In the genomic region with DNA sequence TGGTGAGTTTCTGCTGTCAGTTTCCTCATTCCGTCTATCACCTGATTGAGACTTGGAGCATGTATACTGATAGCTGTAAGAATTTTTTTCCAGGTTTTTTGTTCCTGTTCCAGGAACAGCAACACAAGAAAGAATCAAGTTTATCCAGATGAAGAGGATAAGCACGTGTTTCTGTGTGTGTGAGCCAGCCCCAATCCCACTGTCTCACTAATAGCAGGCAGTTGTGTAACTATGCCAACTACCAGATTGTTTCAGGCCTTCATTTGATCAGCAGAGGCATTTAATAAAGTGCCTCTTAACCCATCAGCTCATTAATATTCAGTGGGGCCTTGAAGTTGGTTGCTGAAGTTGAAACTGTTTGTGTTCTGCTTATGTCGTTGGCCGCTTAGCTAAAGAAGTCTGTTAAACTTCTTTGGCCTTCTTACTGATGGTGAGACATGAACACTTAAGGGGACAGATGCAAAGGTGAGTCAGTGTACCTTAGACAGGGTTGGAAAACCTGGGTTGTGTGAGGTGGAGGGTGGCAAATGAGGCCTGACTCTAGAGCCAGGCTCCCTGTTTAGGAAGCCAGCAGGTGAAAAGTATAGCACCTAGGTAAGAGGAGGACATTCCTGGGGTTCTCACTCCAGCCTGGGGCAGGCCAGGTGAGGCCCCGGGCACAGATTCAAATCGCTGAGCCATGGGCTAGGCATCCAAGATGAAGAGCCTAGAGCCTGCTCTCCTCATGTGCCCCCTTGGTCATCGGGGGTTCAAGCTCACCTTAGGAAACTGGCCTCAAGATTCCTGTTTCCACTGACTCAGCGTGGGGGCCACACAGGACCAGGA, we compare ENCODE assay signal across 12 cellular contexts. TPM values are rescaled to one million over a fixed set of nuclear protein-coding genes. Genes with fewer than 3 reads are reported as not detected.
A peak's percentile ranks its signal among the peaks of the same experiment; 100 is the strongest.
DNase-seq lines count a peak whose midpoint lies in the region; ATAC-seq, FAIRE-seq and TF ChIP-seq lines count a peak whose summit lies in the region.
"Had no signal": no experiment of that assay in that cellular context is flagged by ENCODE, and none has a peak within 500 bp of the region (broad histone marks: within the 10 kb centered on the region; RNA-seq: fewer than 3 reads in every experiment).

No MANE protein-coding gene starts in this region.

- H3K4ac ChIP-seq in trophoblast cell (ENCODE audit: low read depth, low read length), result no peak overlapping the region

- no peaks in the 10 kb centered on the region for H4K20me1 ChIP-seq in HepG2 (ENCODE audit: insufficient read depth, low read length)

- peaks cover 16% of the 10 kb centered on the region for H3K4me1 Mint-ChIP-seq in endothelial cell (ENCODE audit: unreplicated experiment)

- no peak overlapping the region for H3K4me2 ChIP-seq in trophoblast cell (ENCODE audit: low read length)
- H3K4me2 ChIP-seq in HepG2 (ENCODE audit: low read depth, low read length), result no peak overlapping the region

- H3K9me3 ChIP-seq in SJSA1 (replicated peaks), result no peaks in the 10 kb centered on the region
- no peaks in the 10 kb centered on the region for H3K9me3 ChIP-seq in trophoblast cell (ENCODE audit: insufficient read depth, low read depth, low read length)
- no peaks in the 10 kb centered on the region for H3K9me3 ChIP-seq in adrenal gland (replicated peaks in 1 of 3)
- no peaks in the 10 kb centered on the region for H3K9me3 ChIP-seq in HepG2 (ENCODE audit: low read length)

- CTCF ChIA-PET in HepG2 (lab: Yijun Ruan, JAX; ENCODE audit: low intra/inter-chr PET ratio, low total read pairs), result no interaction called here

- H2AK5ac ChIP-seq in trophoblast cell (ENCODE audit: low read length), result no peak overlapping the region

- H3K4me1 ChIP-seq in SJSA1 (replicated peaks), result peaks cover 32% of the 10 kb centered on the region
- H3K4me1 ChIP-seq in trophoblast cell (ENCODE audit: control insufficient read depth in 1 of 2, insufficient read depth in 2 of 2, low read length in 2 of 2), result peaks cover 0 to 4% of the 10 kb centered on the region in 2 experiments
- peaks cover 7 to 24% of the 10 kb centered on the region in 2 donors for H3K4me1 ChIP-seq in adrenal gland (replicated peaks in 1 of 2)
- H3K4me1 ChIP-seq in HepG2 (ENCODE audit: insufficient read depth, low read length), result peaks cover 36% of the 10 kb centered on the region

- H4K8ac ChIP-seq in trophoblast cell (ENCODE audit: low read depth, low read length), result no peak overlapping the region

- TF ChIP-seq POLR2A in adrenal gland (IDR thresholded peaks at IDR 0.05), result no peak
- TF ChIP-seq POLR2A in HepG2 (IDR thresholded peaks at IDR 0.05; ENCODE audit: insufficient read depth in 1 of 2, low read depth in 2 of 2, low read length in 2 of 2), result no peak

- FAIRE-seq in HepG2 (lab: Jason Lieb, UNC), result no peak
- FAIRE-seq: frontal cortex had no signal

- H3K27me3 Mint-ChIP-seq in endothelial cell (ENCODE audit: unreplicated experiment), result peaks cover 6% of the 10 kb centered on the region

- H3K23ac ChIP-seq in trophoblast cell (ENCODE audit: low read length), result no peak overlapping the region

- no peaks in the 10 kb centered on the region for H3K9me3 Mint-ChIP-seq in endothelial cell (ENCODE audit: unreplicated experiment)

- no peak overlapping the region for H3K4me3 Mint-ChIP-seq in endothelial cell (ENCODE audit: unreplicated experiment)

- no peak overlapping the region for H3K9ac ChIP-seq in trophoblast cell (ENCODE audit: low read length)
- no peak overlapping the region for H3K9ac ChIP-seq in HepG2 (ENCODE audit: insufficient read depth, low read depth, low read length)

- TF ChIP-seq RAD21 in HepG2 (CRISPR knock-in tag; IDR thresholded peaks at IDR 0.05), result no peak

- DNase-seq in EH (ENCODE audit: low read depth) (peak; percentile 74), SJSA1 (ENCODE audit: low read depth in 1 of 2, low spot score in 2 of 2) (no peak), epithelial cell of esophagus (ENCODE audit: low read depth) (peak; percentile 69), trophoblast cell (peak; percentile 74 to 90), adrenal gland (no peak), pons (ENCODE audit: low spot score) (no peak), endothelial cell (ENCODE audit: low spot score) (no peak), HepG2 (ENCODE audit: low spot score) (no peak)
- DNase-seq: brain microvascular endothelial cell, DMS79, NCI-H1417 had no signal

- H3K4me3 ChIP-seq in SJSA1 (no peak overlapping the region), epithelial cell of esophagus (ENCODE audit: low read length) (no peak overlapping the region), trophoblast cell (ENCODE audit: low read depth, low read length) (no peak overlapping the region), adrenal gland (no peak overlapping the region), HepG2 (replicated peaks in 1 of 3; ENCODE audit: insufficient read depth in 1 of 3, low read depth in 2 of 3, low read length in 3 of 3) (no peak overlapping the region)

- intact Hi-C loops in adrenal gland (cut with DNase I), result no loop called here
- intact Hi-C loops in HepG2 (cut with micrococcal nuclease; ENCODE audit: unreplicated experiment), result no loop called here

- no peak overlapping the region for H2BK12ac ChIP-seq in trophoblast cell (ENCODE audit: low read length)

- H3K36me3 ChIP-seq in SJSA1 (peaks cover 47% of the 10 kb centered on the region), trophoblast cell (ENCODE audit: control insufficient read depth in 1 of 2, insufficient read depth in 2 of 2, low read length in 2 of 2) (no peaks in the 10 kb centered on the region), adrenal gland (replicated peaks in 1 of 2) (no peaks in the 10 kb centered on the region), HepG2 (replicated peaks in 1 of 2; ENCODE audit: control insufficient read depth in 1 of 2, insufficient read depth in 2 of 2, low read length in 2 of 2) (no peaks in the 10 kb centered on the region; a peak in 1 of 5 replicates)

- no peak overlapping the region for H2BK120ac ChIP-seq in trophoblast cell (ENCODE audit: insufficient read depth, low read length, poor library complexity)

- H3K79me1 ChIP-seq in trophoblast cell (ENCODE audit: low read length), result peaks cover 3% of the 10 kb centered on the region

- BruUV-seq in HepG2 (replicated peaks; lab: Mats Ljungman, UMichigan), result no TSS peak

- H3K27me3 ChIP-seq in SJSA1 (replicated peaks), result no peaks in the 10 kb centered on the region
- no peaks in the 10 kb centered on the region for H3K27me3 ChIP-seq in trophoblast cell (ENCODE audit: insufficient read depth, low read length)
- no peaks in the 10 kb centered on the region for H3K27me3 ChIP-seq in adrenal gland
- no peaks in the 10 kb centered on the region for H3K27me3 ChIP-seq in HepG2 (ENCODE audit: control insufficient read depth in 1 of 2, insufficient read depth in 2 of 2, low read length in 2 of 2)
- H3K27me3 ChIP-seq: brain microvascular endothelial cell had no signal

- POLR2A ChIA-PET in HepG2 (lab: Yijun Ruan, JAX), result no interaction called here

- H4K91ac ChIP-seq in trophoblast cell (ENCODE audit: low read depth, low read length), result no peak overlapping the region

- peaks cover 16% of the 10 kb centered on the region for H3K36me3 Mint-ChIP-seq in endothelial cell (ENCODE audit: low read depth, unreplicated experiment)

- H2AFZ ChIP-seq in trophoblast cell (ENCODE audit: insufficient read depth, low read length, poor library complexity), result no peak overlapping the region
- no peak overlapping the region for H2AFZ ChIP-seq in HepG2 (ENCODE audit: low read length)

- H3K14ac ChIP-seq in trophoblast cell (ENCODE audit: low read length), result no peak overlapping the region

- H3K18ac ChIP-seq in trophoblast cell (ENCODE audit: low read length), result no peak overlapping the region

- WGBS in trophoblast cell (ENCODE audit: extremely low coverage, insufficient coverage, insufficient read length), result no CpG with 5 or more reads among the region's 8 CpGs
- WGBS in adrenal gland, 4 donors, result 85 to 90% (median 87%) methylated on average over 5 to 8 of the region's 8 CpGs
- WGBS in HepG2 (ENCODE audit: low lambda C conversion rate), result 86% methylated on average over 7 of the region's 8 CpGs

- H2BK5ac ChIP-seq in trophoblast cell (ENCODE audit: low read depth, low read length, poor library complexity), result no peak overlapping the region

- ATAC-seq in HepG2, result no peak

- no peak overlapping the region for H3K27ac Mint-ChIP-seq in endothelial cell (ENCODE audit: unreplicated experiment)

- TF ChIP-seq EP300 in HepG2 (IDR thresholded peaks at IDR 0.05; ENCODE audit: low read depth in 2 of 2, low read length in 2 of 2) (no peak), HepG2 (CRISPR knock-in tag; IDR thresholded peaks at IDR 0.05; ENCODE audit: borderline replicate concordance) (no peak)

- H3K79me2 ChIP-seq in trophoblast cell (ENCODE audit: control insufficient read depth, insufficient read depth, low read length, poor library complexity) (peaks cover 2% of the 10 kb centered on the region), HepG2 (ENCODE audit: insufficient read depth, low read length) (peaks cover 28% of the 10 kb centered on the region)

- TF ChIP-seq CTCF in epithelial cell of esophagus (IDR thresholded peaks at IDR 0.05; ENCODE audit: insufficient read depth, low read depth, low read length, missing control alignments) (no peak), adrenal gland (IDR thresholded peaks at IDR 0.05) (no peak), endothelial cell (IDR thresholded peaks at IDR 0.05; ENCODE audit: unreplicated experiment) (no peak), HepG2 (CRISPR knock-in tag; IDR thresholded peaks at IDR 0.05) (no peak)

- H3K27ac ChIP-seq in SJSA1, result peak overlapping the region; percentile 56
- no peak overlapping the region for H3K27ac ChIP-seq in trophoblast cell (ENCODE audit: low read depth, low read length)
- no peak overlapping the region for H3K27ac ChIP-seq in adrenal gland
- no peak overlapping the region for H3K27ac ChIP-seq in HepG2 (ENCODE audit: extremely low read length, insufficient read depth, low read length)

- in situ Hi-C loops in HepG2 (cut with HindIII; ENCODE audit: extremely low pct_ligation_motif_present, low pct_unique_long_range_greater_than_20kb), result no loop called here

- H4K12ac ChIP-seq in trophoblast cell (ENCODE audit: low read depth, low read length), result no peak overlapping the region

RNA-seq across cellular contexts. Expression of a gene that starts 3.7 kb away (rescaled TPM):
- 111 and 170 TPM in 2 replicates for total RNA-seq in SJSA1 (2014; rRNA removed; shearing (Covaris generic))
- polyA plus RNA-seq in trophoblast cell (2013), result 20.1 TPM in 2 replicates
- total RNA-seq in adrenal gland (10 to 100 TPM; 31.0 to 84.5 (median 45.6) TPM), endothelial cell (ENCODE audit: unreplicated experiment) (55.4 TPM), HepG2 (2016; rRNA removed; fragmentation: Illumina TruSeq; extraction: Trizol) (34.1 and 40.7 TPM in 2 replicates)
- polyA plus RNA-seq in adrenal gland (10 to 100 TPM; 17.1 to 38.6 (median 17.1) TPM), HepG2 (2011; rRNA removed) (41.6 and 51.0 TPM in 2 replicates)
- total RNA-seq in HepG2 (2016; cell fraction: cytosol; rRNA removed; fragmentation: Illumina TruSeq; extraction: Trizol; ENCODE audit: low read depth), result 19.2 and 22.0 TPM in 2 replicates
- total RNA-seq in HepG2 (2016; cell fraction: insoluble cytoplasmic fraction; rRNA removed; fragmentation: Illumina TruSeq; extraction: Trizol), result 35.8 and 44.1 TPM in 2 replicates
- total RNA-seq in HepG2 (2016; cell fraction: membrane; rRNA removed; fragmentation: Illumina TruSeq; extraction: Trizol), result 36.6 and 37.4 TPM in 2 replicates
- total RNA-seq in HepG2 (2016; cell fraction: nucleus; rRNA removed; fragmentation: Illumina TruSeq; extraction: Trizol), result 27.2 and 29.0 TPM in 2 replicates
- polyA plus RNA-seq in HepG2 (2011; cell fraction: cytosol; rRNA removed), result 36.8 and 47.0 TPM in 2 replicates
- polyA plus RNA-seq in HepG2 (2011; cell fraction: nucleus; rRNA removed), result 90.0 and 92.3 TPM in 2 replicates
- polyA plus RNA-seq in HepG2 (2012), result 36.3 and 37.0 TPM in 2 replicates
- 6.9 and 7.4 TPM in 2 replicates for polyA plus RNA-seq in HepG2 (2016; cell fraction: cytosol; fragmentation: Illumina TruSeq; extraction: Trizol; ENCODE audit: low read depth)
- 32.2 and 35.3 TPM in 2 replicates for polyA plus RNA-seq in HepG2 (2016; cell fraction: insoluble cytoplasmic fraction; fragmentation: Illumina TruSeq; extraction: Trizol; ENCODE audit: low read depth)
- polyA plus RNA-seq in HepG2 (2016; cell fraction: membrane; fragmentation: Illumina TruSeq; extraction: Trizol; ENCODE audit: low read depth), result 19.0 and 20.8 TPM in 2 replicates
- 53.7 and 57.1 TPM in 2 replicates for polyA plus RNA-seq in HepG2 (2016; cell fraction: nucleus; fragmentation: Illumina TruSeq; extraction: Trizol; ENCODE audit: insufficient read depth, low read depth)
- polyA minus RNA-seq in HepG2 (2011; rRNA and poly(A)+ RNA removed; ENCODE audit: low replicate concordance), result 40.3 and 72.5 TPM in 2 replicates
- polyA minus RNA-seq in HepG2 (2011; cell fraction: cytosol; rRNA and poly(A)+ RNA removed), result 27.5 and 31.2 TPM in 2 replicates
- polyA minus RNA-seq in HepG2 (2011; cell fraction: nucleus; rRNA and poly(A)+ RNA removed), result 41.3 and 58.9 TPM in 2 replicates

RNA-seq across cellular contexts. Expression of a gene that starts 6.7 kb away (rescaled TPM):
- 23.1 and 29.5 TPM in 2 replicates for total RNA-seq in SJSA1 (2014; rRNA removed; shearing (Covaris generic))
- 13.6 and 15.0 TPM in 2 replicates for polyA plus RNA-seq in trophoblast cell (2013)
- 10 to 100 TPM; 35.9 to 80.9 (median 59.2) TPM for total RNA-seq in adrenal gland
- polyA plus RNA-seq in adrenal gland, result 10 to 100 TPM; 24.3 to 56.3 (median 31.6) TPM
- total RNA-seq in endothelial cell (ENCODE audit: unreplicated experiment), result 89.1 TPM
- total RNA-seq in HepG2 (2016; rRNA removed; fragmentation: Illumina TruSeq; extraction: Trizol), result 15.2 and 18.4 TPM in 2 replicates
- total RNA-seq in HepG2 (2016; cell fraction: cytosol; rRNA removed; fragmentation: Illumina TruSeq; extraction: Trizol; ENCODE audit: low read depth), result 6.4 and 7.3 TPM in 2 replicates
- 14.1 and 17.8 TPM in 2 replicates for total RNA-seq in HepG2 (2016; cell fraction: insoluble cytoplasmic fraction; rRNA removed; fragmentation: Illumina TruSeq; extraction: Trizol)
- total RNA-seq in HepG2 (2016; cell fraction: membrane; rRNA removed; fragmentation: Illumina TruSeq; extraction: Trizol), result 9.0 and 9.5 TPM in 2 replicates
- 31.9 and 34.5 TPM in 2 replicates for total RNA-seq in HepG2 (2016; cell fraction: nucleus; rRNA removed; fragmentation: Illumina TruSeq; extraction: Trizol)
- 18.7 and 19.8 TPM in 2 replicates for polyA plus RNA-seq in HepG2 (2011; rRNA removed)
- 9.5 and 12.3 TPM in 2 replicates for polyA plus RNA-seq in HepG2 (2011; cell fraction: cytosol; rRNA removed)
- polyA plus RNA-seq in HepG2 (2011; cell fraction: nucleus; rRNA removed), result 50.5 and 56.5 TPM in 2 replicates
- 14.5 and 15.2 TPM in 2 replicates for polyA plus RNA-seq in HepG2 (2012)
- polyA plus RNA-seq in HepG2 (2016; cell fraction: cytosol; fragmentation: Illumina TruSeq; extraction: Trizol; ENCODE audit: low read depth), result 0.65 and 0.83 TPM in 2 replicates
- polyA plus RNA-seq in HepG2 (2016; cell fraction: insoluble cytoplasmic fraction; fragmentation: Illumina TruSeq; extraction: Trizol; ENCODE audit: low read depth), result 11.7 and 12.8 TPM in 2 replicates
- polyA plus RNA-seq in HepG2 (2016; cell fraction: membrane; fragmentation: Illumina TruSeq; extraction: Trizol; ENCODE audit: low read depth), result 2.2 and 2.5 TPM in 2 replicates
- polyA plus RNA-seq in HepG2 (2016; cell fraction: nucleus; fragmentation: Illumina TruSeq; extraction: Trizol; ENCODE audit: insufficient read depth, low read depth), result 59.1 and 66.0 TPM in 2 replicates
- 26.7 and 35.9 TPM in 2 replicates for polyA minus RNA-seq in HepG2 (2011; rRNA and poly(A)+ RNA removed; ENCODE audit: low replicate concordance)
- 11.9 and 13.6 TPM in 2 replicates for polyA minus RNA-seq in HepG2 (2011; cell fraction: cytosol; rRNA and poly(A)+ RNA removed)
- 90.6 and 102 TPM in 2 replicates for polyA minus RNA-seq in HepG2 (2011; cell fraction: nucleus; rRNA and poly(A)+ RNA removed)

RNA-seq across cellular contexts. Expression of a gene that starts 45.4 kb away (rescaled TPM):
- total RNA-seq in SJSA1 (2014; rRNA removed; shearing (Covaris generic)), result 4.5 and 9.0 TPM in 2 replicates
- 7.9 and 8.3 TPM in 2 replicates for polyA plus RNA-seq in trophoblast cell (2013)
- total RNA-seq in adrenal gland (10 to 100 TPM in 7 of 8 donors, 1 to 10 TPM in 1; 7.1 to 19.5 (median 15.1) TPM), endothelial cell (ENCODE audit: unreplicated experiment) (21.9 TPM), HepG2 (2016; rRNA removed; fragmentation: Illumina TruSeq; extraction: Trizol) (15.8 and 16.9 TPM in 2 replicates)
- polyA plus RNA-seq in adrenal gland (10 to 100 TPM in 2 of 3 donors, 1 to 10 TPM in 1; 9.7 to 14.2 (median 12.1) TPM), HepG2 (2011; rRNA removed) (38.4 and 40.6 TPM in 2 replicates)
- 6.8 and 8.8 TPM in 2 replicates for total RNA-seq in HepG2 (2016; cell fraction: cytosol; rRNA removed; fragmentation: Illumina TruSeq; extraction: Trizol; ENCODE audit: low read depth)
- 13.7 and 15.4 TPM in 2 replicates for total RNA-seq in HepG2 (2016; cell fraction: insoluble cytoplasmic fraction; rRNA removed; fragmentation: Illumina TruSeq; extraction: Trizol)
- total RNA-seq in HepG2 (2016; cell fraction: membrane; rRNA removed; fragmentation: Illumina TruSeq; extraction: Trizol), result 17.6 and 19.4 TPM in 2 replicates
- 13.3 and 15.3 TPM in 2 replicates for total RNA-seq in HepG2 (2016; cell fraction: nucleus; rRNA removed; fragmentation: Illumina TruSeq; extraction: Trizol)
- 34.5 and 40.6 TPM in 2 replicates for polyA plus RNA-seq in HepG2 (2011; cell fraction: cytosol; rRNA removed)
- 18.0 and 31.2 TPM in 2 replicates for polyA plus RNA-seq in HepG2 (2011; cell fraction: nucleus; rRNA removed)
- 33.1 and 35.3 TPM in 2 replicates for polyA plus RNA-seq in HepG2 (2012)
- polyA plus RNA-seq in HepG2 (2016; cell fraction: cytosol; fragmentation: Illumina TruSeq; extraction: Trizol; ENCODE audit: low read depth), result 9.1 and 11.1 TPM in 2 replicates
- 14.2 and 15.0 TPM in 2 replicates for polyA plus RNA-seq in HepG2 (2016; cell fraction: insoluble cytoplasmic fraction; fragmentation: Illumina TruSeq; extraction: Trizol; ENCODE audit: low read depth)
- 15.2 and 16.5 TPM in 2 replicates for polyA plus RNA-seq in HepG2 (2016; cell fraction: membrane; fragmentation: Illumina TruSeq; extraction: Trizol; ENCODE audit: low read depth)
- polyA plus RNA-seq in HepG2 (2016; cell fraction: nucleus; fragmentation: Illumina TruSeq; extraction: Trizol; ENCODE audit: insufficient read depth, low read depth), result 31.0 and 32.0 TPM in 2 replicates
- polyA minus RNA-seq in HepG2 (2011; rRNA and poly(A)+ RNA removed; ENCODE audit: low replicate concordance), result 7.5 and 15.0 TPM in 2 replicates
- 17.7 and 19.8 TPM in 2 replicates for polyA minus RNA-seq in HepG2 (2011; cell fraction: cytosol; rRNA and poly(A)+ RNA removed)
- 12.7 and 15.9 TPM in 2 replicates for polyA minus RNA-seq in HepG2 (2011; cell fraction: nucleus; rRNA and poly(A)+ RNA removed)

Comparison
In these comparisons a context has a peak if more than half of its experiments do, and no peak if none do; other contexts are left out.
1. DNase-seq: peak in EH (single experiment), epithelial cell of esophagus (single experiment) and trophoblast cell (2 of 2); none in SJSA1 (0 of 2), adrenal gland (0 of 7), pons (single experiment), endothelial cell (single experiment) and HepG2 (single experiment).